28 cellular contexts compared by ENCODE assay signal in genomic region chr17:8455660-8456059, GRCh38. TPM values are rescaled to one million over a fixed set of nuclear protein-coding genes. Genes with fewer than 3 reads are reported as not detected.
DNase-seq lines count a peak whose midpoint lies in the region; ATAC-seq and TF ChIP-seq lines count a peak whose summit lies in the region.
"Had no signal": no experiment of that assay in that cellular context is flagged by ENCODE, and none has a peak within 500 bp of the region (broad histone marks: within the 10 kb centered on the region; RNA-seq: fewer than 3 reads in every experiment).

No MANE protein-coding gene starts in this region.

- peak; percentile 73 for ATAC-seq in naive thymus-derived CD4-positive, alpha-beta T cell
- ATAC-seq in psoas muscle: no peak
- ATAC-seq: gastroesophageal sphincter, left colon had no signal

- H3K36me3 Mint-ChIP-seq in activated CD4-positive, alpha-beta memory T cell treated with anti-CD3 and anti-CD28 coated beads for 36 hours: peaks cover 56% of the 10 kb centered on the region
- H3K36me3 Mint-ChIP-seq in naive thymus-derived CD4-positive, alpha-beta T cell: peaks cover 28 to 72% (median 56%) of the 10 kb centered on the region in 5 donors

- no peaks in the 10 kb centered on the region for H3K9me3 Mint-ChIP-seq in activated CD4-positive, alpha-beta memory T cell treated with anti-CD3 and anti-CD28 coated beads for 36 hours
- H3K9me3 Mint-ChIP-seq in naive thymus-derived CD4-positive, alpha-beta T cell: peaks cover 0 to 2% (median 0%) of the 10 kb centered on the region in 11 donors
- H3K9me3 Mint-ChIP-seq: CD4-positive, CD25-positive, alpha-beta regulatory T cell had no signal

- H3K4me3 ChIP-seq in HEK293 (ENCODE audit: low read depth, low read length) (no peak overlapping the region), psoas muscle (no peak overlapping the region)
- no peak overlapping the region for H3K4me3 ChIP-seq in naive thymus-derived CD4-positive, alpha-beta T cell (ENCODE audit: low read length)
- H3K4me3 ChIP-seq: dorsolateral prefrontal cortex, gastroesophageal sphincter, GM23248, sigmoid colon, SJCRH30, suprapubic skin had no signal

- peaks cover 15% of the 10 kb centered on the region for H3K4me1 Mint-ChIP-seq in activated CD4-positive, alpha-beta memory T cell treated with anti-CD3 and anti-CD28 coated beads for 36 hours (ENCODE audit: low read depth)
- peaks cover 11 to 33% (median 18%) of the 10 kb centered on the region in 7 donors for H3K4me1 Mint-ChIP-seq in naive thymus-derived CD4-positive, alpha-beta T cell

- CTCF ChIA-PET in HEK293 (lab: Yijun Ruan, JAX): interaction anchor here (0.6 to 0.7 kb wide), 2 partner anchors 60 to 627 kb away, joined by 3 to 8 read pairs; no protein-coding TSS in a partner anchor
- CTCF ChIA-PET in activated CD4-positive, alpha-beta memory T cell treated with anti-CD3 and anti-CD28 coated beads for 36 hours (lab: Charles Lee): interaction anchor here (1.6 kb wide), 1 partner anchor 45 kb away, joined by 3 read pairs; no protein-coding TSS in a partner anchor
- CTCF ChIA-PET in naive thymus-derived CD4-positive, alpha-beta T cell (lab: Charles Lee): no interaction called here

- H3K27ac ChIP-seq in HEK293 (ENCODE audit: extremely low read depth, low read depth, low read length) (no peak overlapping the region), psoas muscle (no peak overlapping the region)
- no peak overlapping the region for H3K27ac ChIP-seq in naive thymus-derived CD4-positive, alpha-beta T cell (ENCODE audit: low read depth, low read length)
- H3K27ac ChIP-seq: gastroesophageal sphincter, GM23248, sigmoid colon, SJCRH30, suprapubic skin had no signal

- DNase-seq in SIG-M5 treated with dmso at 0.1 percent for 504 hours (lab: John Stamatoyannopoulos, UW; ENCODE audit: unreplicated experiment): peak; percentile 12
- DNase-seq in SIG-M5 (lab: John Stamatoyannopoulos, UW): no peak
- DNase-seq in activated CD4-positive, alpha-beta memory T cell treated with anti-CD3 and anti-CD28 coated beads for 36 hours: no peak
- no peak for DNase-seq in naive thymus-derived CD4-positive, alpha-beta T cell
- no peak for DNase-seq in KG1 (lab: John Stamatoyannopoulos, UW)
- no peak for DNase-seq in psoas muscle
- DNase-seq in head of caudate nucleus: no peak
- DNase-seq: activated CD4-positive, CD25-positive, alpha-beta regulatory T cell; cerebellar nuclear complex; dorsolateral prefrontal cortex; GM23248; hippocampal formation; left colon; NCI-H1092 treated with DMSO at 0.1 percent for 48 hours; NCI-H187; NCI-H524; NK-92 treated with Interleukin-12 subunit alpha and Interleukin-12 subunit beta, amount 100 ng/mL, for 24 hours; sigmoid colon; SJCRH30; stimulated activated CD4-positive, alpha-beta T cell treated with anti-CD3 and anti-CD28 coated beads, Interleukin-4, amount 100 ng/mL, for 4 hours; stimulated activated naive CD4-positive, alpha-beta T cell had no signal

- 71 to 88% (median 81%) methylated on average over 1 of the region's 1 CpG for WGBS in psoas muscle, 3 donors

- intact Hi-C loops in activated CD4-positive, alpha-beta memory T cell treated with anti-CD3 and anti-CD28 coated beads for 36 hours (cut with micrococcal nuclease): no loop called here
- intact Hi-C loops in naive thymus-derived CD4-positive, alpha-beta T cell (cut with micrococcal nuclease): no loop called here
- intact Hi-C loops in psoas muscle (cut with DNase I) (no loop called here), head of caudate nucleus (cut with DNase I) (no loop called here)

- H3K27me3 Mint-ChIP-seq in activated CD4-positive, alpha-beta memory T cell treated with anti-CD3 and anti-CD28 coated beads for 36 hours: no peaks in the 10 kb centered on the region
- no peaks in the 10 kb centered on the region for H3K27me3 Mint-ChIP-seq in naive thymus-derived CD4-positive, alpha-beta T cell
- H3K27me3 Mint-ChIP-seq: CD4-positive, CD25-positive, alpha-beta regulatory T cell; progenitor cell of endocrine pancreas had no signal

- no peak for TF ChIP-seq CTCF in HEK293 (tag by site-specific recombination; IDR thresholded peaks at IDR 0.05)
- no peak for TF ChIP-seq CTCF in psoas muscle (IDR thresholded peaks at IDR 0.05)

- H3K4me1 ChIP-seq in HEK293 (ENCODE audit: control insufficient read depth, insufficient read depth, low read length) (no peaks in the 10 kb centered on the region), psoas muscle (peaks cover 14% of the 10 kb centered on the region)
- no peaks in the 10 kb centered on the region for H3K4me1 ChIP-seq in naive thymus-derived CD4-positive, alpha-beta T cell (ENCODE audit: control insufficient read depth in 2 of 2, insufficient read depth in 2 of 2, low read length in 2 of 2)
- H3K4me1 ChIP-seq: gastroesophageal sphincter, sigmoid colon, SJCRH30, suprapubic skin had no signal

- no peaks in the 10 kb centered on the region for H3K9me3 ChIP-seq in HEK293 (ENCODE audit: control insufficient read depth, insufficient read depth, low read depth, low read length)
- H3K9me3 ChIP-seq in naive thymus-derived CD4-positive, alpha-beta T cell (ENCODE audit: control insufficient read depth in 2 of 3, low read length in 3 of 3): no peaks in the 10 kb centered on the region
- H3K9me3 ChIP-seq in psoas muscle: no peaks in the 10 kb centered on the region
- H3K9me3 ChIP-seq: gastroesophageal sphincter, sigmoid colon, SJCRH30, suprapubic skin had no signal

- H3K36me3 ChIP-seq in HEK293 (ENCODE audit: control insufficient read depth in 2 of 2, insufficient read depth in 1 of 2, low read length in 2 of 2): peaks cover 88 to 90% of the 10 kb centered on the region in 2 experiments
- H3K36me3 ChIP-seq in naive thymus-derived CD4-positive, alpha-beta T cell (ENCODE audit: control insufficient read depth in 2 of 3, insufficient read depth in 3 of 3, low read length in 3 of 3): peaks cover 15 to 85% (median 34%) of the 10 kb centered on the region in 3 experiments
- peaks cover 17 to 100% of the 10 kb centered on the region in 2 donors for H3K36me3 ChIP-seq in psoas muscle (ENCODE audit: insufficient read depth in 1 of 2, low read depth in 1 of 2)

- H3K27ac Mint-ChIP-seq in activated CD4-positive, alpha-beta memory T cell treated with anti-CD3 and anti-CD28 coated beads for 36 hours: peak overlapping the region; percentile 6
- H3K27ac Mint-ChIP-seq in naive thymus-derived CD4-positive, alpha-beta T cell: peak overlapping the region in 4 of 9 donors; percentile 32 to 86 (median 52)
- H3K27ac Mint-ChIP-seq: progenitor cell of endocrine pancreas had no signal

- POLR2A ChIA-PET in HEK293 (lab: Yijun Ruan, JAX): no interaction called here
- POLR2A ChIA-PET in activated CD4-positive, alpha-beta memory T cell treated with anti-CD3 and anti-CD28 coated beads for 36 hours (lab: Charles Lee): interaction anchor here (0.6 kb wide), 1 partner anchor 778 kb away, joined by 3 read pairs; no protein-coding TSS in a partner anchor
- POLR2A ChIA-PET in naive thymus-derived CD4-positive, alpha-beta T cell (lab: Charles Lee): no interaction called here

- no peaks in the 10 kb centered on the region for H3K27me3 ChIP-seq in naive thymus-derived CD4-positive, alpha-beta T cell (ENCODE audit: control insufficient read depth in 2 of 2, insufficient read depth in 2 of 2, low read length in 2 of 2)
- H3K27me3 ChIP-seq in psoas muscle (ENCODE audit: insufficient read depth in 3 of 3, low read length in 2 of 3): no peaks in the 10 kb centered on the region
- H3K27me3 ChIP-seq: dorsolateral prefrontal cortex, gastroesophageal sphincter, sigmoid colon, SJCRH30, suprapubic skin had no signal

- H3K4me3 Mint-ChIP-seq in activated CD4-positive, alpha-beta memory T cell treated with anti-CD3 and anti-CD28 coated beads for 36 hours: no peak overlapping the region
- no peak overlapping the region for H3K4me3 Mint-ChIP-seq in naive thymus-derived CD4-positive, alpha-beta T cell
- H3K4me3 Mint-ChIP-seq: CD4-positive, CD25-positive, alpha-beta regulatory T cell had no signal

TF ChIP-seq in HEK293, 187 proteins besides CTCF, POLR2A, EP300 and RAD21:
- TF ChIP-seq ZNF501 (tag by site-specific recombination; IDR thresholded peaks at IDR 0.05): no peak
- TF ChIP-seq ZNF324 (tag by site-specific recombination; IDR thresholded peaks at IDR 0.05): no peak
- TF ChIP-seq ZNF701 (tag by site-specific recombination; IDR thresholded peaks at IDR 0.05): no peak
- TF ChIP-seq PRDM1 (tag by site-specific recombination; IDR thresholded peaks at IDR 0.05): peak; percentile 61

RNA-seq across cellular contexts. Expression of gene NDEL1, which starts 20.0 kb away (rescaled TPM):
- 10 to 100 TPM; 58.0 to 62.8 TPM for total RNA-seq in activated CD4-positive, alpha-beta memory T cell treated with anti-CD3 and anti-CD28 coated beads for 36 hours
- total RNA-seq in naive thymus-derived CD4-positive, alpha-beta T cell: 100 to 1,000 TPM in 4 of 5 experiments, 10 to 100 TPM in 1; 72.6 to 274 (median 116) TPM
- 10 to 100 TPM; 53.7 to 73.2 TPM for polyA plus RNA-seq in naive thymus-derived CD4-positive, alpha-beta T cell
- 10 to 100 TPM; 24.6 to 54.8 (median 44.7) TPM for total RNA-seq in psoas muscle
- 10 to 100 TPM; 34.2 to 79.2 (median 37.6) TPM for polyA plus RNA-seq in psoas muscle

RNA-seq across cellular contexts. Expression of gene RNF222, which starts 58.0 kb away (rescaled TPM):
- not detected for total RNA-seq in activated CD4-positive, alpha-beta memory T cell treated with anti-CD3 and anti-CD28 coated beads for 36 hours
- 1 to 10 TPM in 1 of 5 experiments, under 1 TPM in 3, not detected in 1; 0.13 to 1.7 (median 0.52) TPM for total RNA-seq in naive thymus-derived CD4-positive, alpha-beta T cell
- polyA plus RNA-seq in naive thymus-derived CD4-positive, alpha-beta T cell: under 1 TPM; 0.16 to 0.35 TPM
- total RNA-seq in psoas muscle: not detected
- polyA plus RNA-seq in psoas muscle: not detected
- total RNA-seq: A172, GM23248, left colon, progenitor cell of endocrine pancreas, sigmoid colon, SJCRH30, ureter had no signal
- polyA plus RNA-seq: GM23248 had no signal
